1 cellular context compared by ENCODE assay signal in genomic region chr1:114956570-114956969, GRCh38.
TF ChIP-seq lines count a peak whose summit lies in the region.

No MANE protein-coding gene starts in this region.

TF ChIP-seq in HCT116, 20 proteins besides CTCF, POLR2A, EP300 and RAD21 (continued from another document):
- TF ChIP-seq TCF7L2 (IDR thresholded peaks at IDR 0.05; ENCODE audit: borderline replicate concordance, extremely low read depth, insufficient read depth, insufficient read length) (no peak), ELF1 (IDR thresholded peaks at IDR 0.05; ENCODE audit: borderline replicate concordance, low read depth) (no peak)
TF ChIP-seq in HCT116: peak in this region for 0.
